In genomic region chr3:19190602-19191001, GRCh38 we compare ENCODE assay signal across 17 cellular contexts. TPM values are rescaled to one million over a fixed set of nuclear protein-coding genes. Genes with fewer than 3 reads are reported as not detected.
DNase-seq lines count a peak whose midpoint lies in the region; ATAC-seq, FAIRE-seq and TF ChIP-seq lines count a peak whose summit lies in the region.
"Had no signal": no experiment of that assay in that cellular context is flagged by ENCODE, and none has a peak within 500 bp of the region (broad histone marks: within the 10 kb centered on the region; RNA-seq: fewer than 3 reads in every experiment).

No MANE protein-coding gene starts in this region.

- H3K9ac ChIP-seq in HepG2 (ENCODE audit: insufficient read depth, low read depth, low read length) = no peak overlapping the region

- no peaks in the 10 kb centered on the region for H3K4me1 ChIP-seq in HepG2 (ENCODE audit: insufficient read depth, low read length)
- no peaks in the 10 kb centered on the region for H3K4me1 ChIP-seq in right lobe of liver

- H3K4me3 ChIP-seq in HepG2 (replicated peaks in 1 of 3; ENCODE audit: insufficient read depth in 1 of 3, low read depth in 2 of 3, low read length in 3 of 3) = no peak overlapping the region
- no peak overlapping the region for H3K4me3 ChIP-seq in right lobe of liver
- H3K4me3 ChIP-seq: cardiac muscle cell had no signal

- no peaks in the 10 kb centered on the region for H3K9me3 Mint-ChIP-seq in stimulated activated effector memory CD8-positive, alpha-beta T cell treated with anti-CD3 and anti-CD28 coated beads, Interleukin-12 subunit alpha, Interleukin-12 subunit beta, amount 100 ng/mL, for 72 hours
- H3K9me3 Mint-ChIP-seq: activated naive CD4-positive, alpha-beta T cell treated with anti-CD3 and anti-CD28 coated beads for 36 hours had no signal

- H3K9me3 ChIP-seq in HepG2 (ENCODE audit: low read length) (no peaks in the 10 kb centered on the region), right lobe of liver (no peaks in the 10 kb centered on the region)

- TF ChIP-seq RAD21 in HepG2 (CRISPR knock-in tag; IDR thresholded peaks at IDR 0.05) = no peak

- no peaks in the 10 kb centered on the region for H3K27me3 ChIP-seq in HepG2 (ENCODE audit: control insufficient read depth in 1 of 2, insufficient read depth in 2 of 2, low read length in 2 of 2)
- H3K27me3 ChIP-seq in right lobe of liver = no peaks in the 10 kb centered on the region
- H3K27me3 ChIP-seq: cardiac muscle cell had no signal

- TF ChIP-seq CTCF in HepG2 (CRISPR knock-in tag; IDR thresholded peaks at IDR 0.05) (no peak), right lobe of liver (IDR thresholded peaks at IDR 0.05) (no peak)

- FAIRE-seq in HepG2 (lab: Jason Lieb, UNC) = no peak
- FAIRE-seq: endometrium, keratinocyte had no signal

- TF ChIP-seq EP300 in HepG2 (IDR thresholded peaks at IDR 0.05; ENCODE audit: low read depth in 2 of 2, low read length in 2 of 2) = no peak
- TF ChIP-seq EP300 in HepG2 (CRISPR knock-in tag; IDR thresholded peaks at IDR 0.05; ENCODE audit: borderline replicate concordance) = no peak

- H3K36me3 Mint-ChIP-seq in stimulated activated effector memory CD8-positive, alpha-beta T cell treated with anti-CD3 and anti-CD28 coated beads, Interleukin-12 subunit alpha, Interleukin-12 subunit beta, amount 100 ng/mL, for 72 hours = no peaks in the 10 kb centered on the region

- WGBS in HepG2 (ENCODE audit: low lambda C conversion rate) = 0% methylated on average over 4 of the region's 4 CpGs
- WGBS in right lobe of liver (ENCODE audit: insufficient coverage, low coverage, low lambda C conversion rate, missing lambda C conversion rate) = 39% methylated on average over 4 of the region's 4 CpGs

- no peak for TF ChIP-seq POLR2A in HepG2 (IDR thresholded peaks at IDR 0.05; ENCODE audit: insufficient read depth in 1 of 2, low read depth in 2 of 2, low read length in 2 of 2)
- TF ChIP-seq POLR2A in right lobe of liver (IDR thresholded peaks at IDR 0.05) = no peak

- H3K4me1 Mint-ChIP-seq in stimulated activated effector memory CD8-positive, alpha-beta T cell treated with anti-CD3 and anti-CD28 coated beads, Interleukin-12 subunit alpha, Interleukin-12 subunit beta, amount 100 ng/mL, for 72 hours = no peaks in the 10 kb centered on the region

- H4K20me1 ChIP-seq in HepG2 (ENCODE audit: insufficient read depth, low read length) = no peaks in the 10 kb centered on the region

- H3K4me2 ChIP-seq in HepG2 (ENCODE audit: low read depth, low read length) = no peak overlapping the region

- no TSS peak for BruUV-seq in HepG2 (replicated peaks; lab: Mats Ljungman, UMichigan)

- POLR2A ChIA-PET in HepG2 (lab: Yijun Ruan, JAX) = no interaction called here

- H3K79me2 ChIP-seq in HepG2 (ENCODE audit: insufficient read depth, low read length) = no peaks in the 10 kb centered on the region

- H3K36me3 ChIP-seq in HepG2 (replicated peaks in 1 of 2; ENCODE audit: control insufficient read depth in 1 of 2, insufficient read depth in 2 of 2, low read length in 2 of 2) (no peaks in the 10 kb centered on the region), right lobe of liver (no peaks in the 10 kb centered on the region)
- H3K36me3 ChIP-seq: cardiac muscle cell had no signal

- intact Hi-C loops in HepG2 (cut with micrococcal nuclease; ENCODE audit: unreplicated experiment) = no loop called here
- intact Hi-C loops in right lobe of liver (cut with DNase I) = no loop called here

- no peak overlapping the region for H3K27ac Mint-ChIP-seq in stimulated activated effector memory CD8-positive, alpha-beta T cell treated with anti-CD3 and anti-CD28 coated beads, Interleukin-12 subunit alpha, Interleukin-12 subunit beta, amount 100 ng/mL, for 72 hours
- H3K27ac Mint-ChIP-seq: activated CD8-positive, alpha-beta T cell treated with anti-CD3 and anti-CD28 coated beads, Interleukin-2, amount 10 ng/mL, durations not matched to agents 7 days and 5 days; activated naive CD4-positive, alpha-beta T cell treated with anti-CD3 and anti-CD28 coated beads for 36 hours had no signal

- CTCF ChIA-PET in HepG2 (lab: Yijun Ruan, JAX; ENCODE audit: low intra/inter-chr PET ratio, low total read pairs) = no interaction called here

- H3K4me3 Mint-ChIP-seq in stimulated activated effector memory CD8-positive, alpha-beta T cell treated with anti-CD3 and anti-CD28 coated beads, Interleukin-12 subunit alpha, Interleukin-12 subunit beta, amount 100 ng/mL, for 72 hours = no peak overlapping the region
- H3K4me3 Mint-ChIP-seq: activated CD8-positive, alpha-beta T cell treated with anti-CD3 and anti-CD28 coated beads, Interleukin-2, amount 10 ng/mL, durations not matched to agents 7 days and 5 days; activated naive CD4-positive, alpha-beta T cell treated with anti-CD3 and anti-CD28 coated beads for 36 hours had no signal

- DNase-seq in HepG2 (ENCODE audit: low spot score) = no peak
- no peak for DNase-seq in right lobe of liver
- DNase-seq in stimulated activated effector memory CD8-positive, alpha-beta T cell treated with anti-CD3 and anti-CD28 coated beads, Interleukin-12 subunit alpha, Interleukin-12 subunit beta, amount 100 ng/mL, for 72 hours (ENCODE audit: low spot score in 2 of 2) = no peak
- DNase-seq in DMS153 treated with DMSO at 0.1 percent for 48 hours (lab: John Stamatoyannopoulos, UW; ENCODE audit: unreplicated experiment) = no peak
- no peak for DNase-seq in NCI-H1048 (lab: John Stamatoyannopoulos, UW)
- no peak for DNase-seq in NCI-H748 (lab: John Stamatoyannopoulos, UW; ENCODE audit: unreplicated experiment)
- DNase-seq: activated CD8-positive, alpha-beta T cell treated with anti-CD3 and anti-CD28 coated beads, Interleukin-2, amount 10 ng/mL, durations not matched to agents 7 days and 5 days; activated naive CD4-positive, alpha-beta T cell treated with anti-CD3 and anti-CD28 coated beads for 36 hours; IMR-90; NCI-H1694 treated with DMSO at 0.1 percent for 48 hours; T-helper 9 cell had no signal

- in situ Hi-C loops in HepG2 (cut with HindIII; ENCODE audit: extremely low pct_ligation_motif_present, low pct_unique_long_range_greater_than_20kb) = no loop called here

- ATAC-seq in HepG2 (no peak), right lobe of liver (no peak), HG02623 (IDR thresholded peaks at IDR 0.05; ENCODE audit: unreplicated experiment) (peak; percentile 54), HG03565 (IDR thresholded peaks at IDR 0.05; ENCODE audit: unreplicated experiment) (peak; percentile 96)
- ATAC-seq in stimulated activated effector memory CD8-positive, alpha-beta T cell treated with anti-CD3 and anti-CD28 coated beads, Interleukin-12 subunit alpha, Interleukin-12 subunit beta, amount 100 ng/mL, for 72 hours = peak; percentile 88
- ATAC-seq: activated CD8-positive, alpha-beta T cell treated with anti-CD3 and anti-CD28 coated beads, Interleukin-2, amount 10 ng/mL, durations not matched to agents 7 days and 5 days; Right ventricle myocardium inferior had no signal

- H2AFZ ChIP-seq in HepG2 (ENCODE audit: low read length) = no peak overlapping the region

- H3K27ac ChIP-seq in HepG2 (ENCODE audit: extremely low read length, insufficient read depth, low read length) (no peak overlapping the region), right lobe of liver (no peak overlapping the region)
- H3K27ac ChIP-seq: cardiac muscle cell had no signal

TF ChIP-seq in HepG2, 621 proteins besides CTCF, POLR2A, EP300 and RAD21:
- TF ChIP-seq CEBPB (IDR thresholded peaks at IDR 0.05; ENCODE audit: borderline replicate concordance, low read depth, low read length) (0 out of 2 replicates have a peak, but pooled peaks have one; percentile 5), CBX2 (IDR thresholded peaks at IDR 0.05; ENCODE audit: low read depth, low read length) (no peak), CBX2 (CRISPR knock-in tag; IDR thresholded peaks at IDR 0.05; ENCODE audit: low read depth) (no peak)

RNA-seq across cellular contexts. Expression of gene KCNH8, which starts 42.3 kb away (rescaled TPM):
- total RNA-seq in HepG2 (2016; rRNA removed; fragmentation: Illumina TruSeq; extraction: Trizol) (0.04 TPM in 1 of 2 replicates, not detected in the other), right lobe of liver (not detected)
- total RNA-seq in HepG2 (2016; cell fraction: cytosol; rRNA removed; fragmentation: Illumina TruSeq; extraction: Trizol; ENCODE audit: low read depth) = not detected in 2 replicates
- total RNA-seq in HepG2 (2016; cell fraction: insoluble cytoplasmic fraction; rRNA removed; fragmentation: Illumina TruSeq; extraction: Trizol) = not detected in 2 replicates
- total RNA-seq in HepG2 (2016; cell fraction: membrane; rRNA removed; fragmentation: Illumina TruSeq; extraction: Trizol) = not detected in 2 replicates
- 0.06 TPM in 1 of 2 replicates, not detected in the other for total RNA-seq in HepG2 (2016; cell fraction: nucleus; rRNA removed; fragmentation: Illumina TruSeq; extraction: Trizol)
- 0.04 TPM in 1 of 2 replicates, not detected in the other for polyA plus RNA-seq in HepG2 (2011; rRNA removed)
- not detected in 2 replicates for polyA plus RNA-seq in HepG2 (2011; cell fraction: cytosol; rRNA removed)
- polyA plus RNA-seq in HepG2 (2011; cell fraction: nucleus; rRNA removed) = 0.06 and 0.07 TPM in 2 replicates
- not detected in 2 replicates for polyA plus RNA-seq in HepG2 (2012)
- polyA plus RNA-seq in HepG2 (2016; cell fraction: cytosol; fragmentation: Illumina TruSeq; extraction: Trizol; ENCODE audit: low read depth) = not detected in 2 replicates
- not detected in 2 replicates for polyA plus RNA-seq in HepG2 (2016; cell fraction: insoluble cytoplasmic fraction; fragmentation: Illumina TruSeq; extraction: Trizol; ENCODE audit: low read depth)
- polyA plus RNA-seq in HepG2 (2016; cell fraction: membrane; fragmentation: Illumina TruSeq; extraction: Trizol; ENCODE audit: low read depth) = not detected in 2 replicates
- not detected in 2 replicates for polyA plus RNA-seq in HepG2 (2016; cell fraction: nucleus; fragmentation: Illumina TruSeq; extraction: Trizol; ENCODE audit: insufficient read depth, low read depth)
- not detected in 2 replicates for polyA minus RNA-seq in HepG2 (2011; rRNA and poly(A)+ RNA removed; ENCODE audit: low replicate concordance)
- not detected in 2 replicates for polyA minus RNA-seq in HepG2 (2011; cell fraction: cytosol; rRNA and poly(A)+ RNA removed)
- polyA minus RNA-seq in HepG2 (2011; cell fraction: nucleus; rRNA and poly(A)+ RNA removed) = 0.25 and 0.26 TPM in 2 replicates
- total RNA-seq: activated CD8-positive, alpha-beta T cell treated with anti-CD3 and anti-CD28 coated beads, Interleukin-2, amount 10 ng/mL, durations not matched to agents 7 days and 5 days; activated naive CD4-positive, alpha-beta T cell treated with anti-CD3 and anti-CD28 coated beads for 36 hours; IMR-90 had no signal
- polyA plus RNA-seq: cardiac muscle cell, IMR-90, keratinocyte had no signal

Comparison
In these comparisons a context has a peak if more than half of its experiments do, and no peak if none do; other contexts are left out.
1. ATAC-seq: peak in HG02623 (single experiment), HG03565 (single experiment) and stimulated activated effector memory CD8-positive, alpha-beta T cell treated with anti-CD3 and anti-CD28 coated beads, Interleukin-12 subunit alpha, Interleukin-12 subunit beta, amount 100 ng/mL, for 72 hours (single experiment); none in HepG2 (single experiment) and right lobe of liver (0 of 4).